In genomic region chr5:147234825-147235635, GRCh38 we compare ENCODE assay signal across 8 cellular contexts. TPM values are rescaled to one million over a fixed set of nuclear protein-coding genes. Genes with fewer than 3 reads are reported as not detected.
DNase-seq lines count a peak whose midpoint lies in the region; ATAC-seq, FAIRE-seq and TF ChIP-seq lines count a peak whose summit lies in the region.

STK32A (plus strand) TSS chr5:147235026; CDS start chr5:147239635, 4,609 bp downstream.

- no peaks in the 10 kb centered on the region for H3K79me2 ChIP-seq in astrocyte (ENCODE audit: insufficient read depth, low read length)

- no peaks in the 10 kb centered on the region for H3K36me3 ChIP-seq in astrocyte (ENCODE audit: insufficient read depth, low read length)
- H3K36me3 ChIP-seq in iPS DF 6.9 (ENCODE audit: control insufficient read depth, insufficient read depth, low read length) = no peaks in the 10 kb centered on the region

- H3K27me3 ChIP-seq in CD4-positive, alpha-beta T cell (ENCODE audit: control insufficient read depth, insufficient read depth, low read length) = peaks cover 37% of the 10 kb centered on the region
- H3K27me3 ChIP-seq in astrocyte (ENCODE audit: insufficient read depth, low read length) (peaks cover 18% of the 10 kb centered on the region), iPS DF 6.9 (ENCODE audit: control insufficient read depth, insufficient read depth, low read length) (peaks cover 3% of the 10 kb centered on the region; the same call in 1 of the 2 replicates)

- intact Hi-C loops in CD4-positive, alpha-beta T cell (cut with DNase I, micrococcal nuclease) = no loop called here

- no peaks in the 10 kb centered on the region for H4K20me1 ChIP-seq in astrocyte (ENCODE audit: insufficient read depth, low read length)

- no peak within 1 kb of the TSS for H3K27ac Mint-ChIP-seq in CD4-positive, alpha-beta T cell
- no peak within 1 kb of the TSS for H3K27ac Mint-ChIP-seq in astrocyte (ENCODE audit: unreplicated experiment)
- no peak within 1 kb of the TSS for H3K27ac Mint-ChIP-seq in activated CD8-positive, alpha-beta memory T cell treated with anti-CD3 and anti-CD28 coated beads, Interleukin-2, amount 10 ng/mL, durations not matched to agents 7 days and 5 days

- H3K9me3 ChIP-seq in CD4-positive, alpha-beta T cell (ENCODE audit: control insufficient read depth, low read length) = no peaks in the 10 kb centered on the region
- H3K9me3 ChIP-seq in astrocyte (ENCODE audit: insufficient read depth, low read depth, low read length) (no peaks in the 10 kb centered on the region), iPS DF 6.9 (ENCODE audit: control insufficient read depth, insufficient read depth, low read length) (no peaks in the 10 kb centered on the region)

- H3K4me1 Mint-ChIP-seq in CD4-positive, alpha-beta T cell (ENCODE audit: low read depth) = peaks cover 4% of the 10 kb centered on the region
- no peaks in the 10 kb centered on the region for H3K4me1 Mint-ChIP-seq in astrocyte (ENCODE audit: low read depth, unreplicated experiment)
- H3K4me1 Mint-ChIP-seq in activated CD8-positive, alpha-beta memory T cell treated with anti-CD3 and anti-CD28 coated beads, Interleukin-2, amount 10 ng/mL, durations not matched to agents 7 days and 5 days = peaks cover 1% of the 10 kb centered on the region

- H3K4me1 ChIP-seq in astrocyte (ENCODE audit: insufficient read depth, low read length) (peaks cover 4% of the 10 kb centered on the region), iPS DF 6.9 (ENCODE audit: control insufficient read depth, insufficient read depth, low read length) (peaks cover 2% of the 10 kb centered on the region; the same call in 1 of the 2 replicates)

- POLR2A ChIA-PET in CD4-positive, alpha-beta T cell (lab: Charles Lee) = no interaction called here

- peak within 1 kb of the TSS; percentile 21 for H3K4me3 Mint-ChIP-seq in CD4-positive, alpha-beta T cell
- peak within 1 kb of the TSS; percentile 83 for H3K4me3 Mint-ChIP-seq in astrocyte (ENCODE audit: unreplicated experiment)
- no peak within 1 kb of the TSS for H3K4me3 Mint-ChIP-seq in activated CD8-positive, alpha-beta memory T cell treated with anti-CD3 and anti-CD28 coated beads, Interleukin-2, amount 10 ng/mL, durations not matched to agents 7 days and 5 days

- H3K9me3 Mint-ChIP-seq in CD4-positive, alpha-beta T cell = peaks cover 3% of the 10 kb centered on the region
- peaks cover 2% of the 10 kb centered on the region for H3K9me3 Mint-ChIP-seq in astrocyte (ENCODE audit: unreplicated experiment)
- no peaks in the 10 kb centered on the region for H3K9me3 Mint-ChIP-seq in activated CD8-positive, alpha-beta memory T cell treated with anti-CD3 and anti-CD28 coated beads, Interleukin-2, amount 10 ng/mL, durations not matched to agents 7 days and 5 days (ENCODE audit: low read depth)

- peak within 1 kb of the TSS; percentile 85 for H3K4me2 ChIP-seq in astrocyte (ENCODE audit: low read length)

- H3K27me3 Mint-ChIP-seq in CD4-positive, alpha-beta T cell = peaks cover 72% of the 10 kb centered on the region
- peaks cover 42% of the 10 kb centered on the region for H3K27me3 Mint-ChIP-seq in astrocyte (ENCODE audit: low read depth, unreplicated experiment)
- peaks cover 27% of the 10 kb centered on the region for H3K27me3 Mint-ChIP-seq in activated CD8-positive, alpha-beta memory T cell treated with anti-CD3 and anti-CD28 coated beads, Interleukin-2, amount 10 ng/mL, durations not matched to agents 7 days and 5 days

- peak within 1 kb of the TSS; percentile 40 for H3K9ac ChIP-seq in astrocyte (ENCODE audit: low read length)

- H3K4me3 ChIP-seq in astrocyte (ENCODE audit: insufficient read depth, low read depth, low read length) = peak within 1 kb of the TSS; percentile 59
- peak within 1 kb of the TSS; percentile 40; the same call in 1 of the 2 replicates for H3K4me3 ChIP-seq in iPS DF 6.9 (ENCODE audit: low read length)

- no peak within 1 kb of the TSS for H3K27ac ChIP-seq in CD4-positive, alpha-beta T cell (ENCODE audit: low read depth, low read length)
- no peak within 1 kb of the TSS for H3K27ac ChIP-seq in astrocyte (ENCODE audit: low read depth, low read length)
- H3K27ac ChIP-seq in iPS DF 6.9 (ENCODE audit: low read length) = no peak within 1 kb of the TSS

- no peak for FAIRE-seq in astrocyte (lab: Jason Lieb, UNC)

- WGBS in iPS DF 6.9 (ENCODE audit: insufficient coverage, insufficient read length) = no CpG with 5 or more reads among the region's 28 CpGs

- no peaks in the 10 kb centered on the region for H3K36me3 Mint-ChIP-seq in CD4-positive, alpha-beta T cell (ENCODE audit: low read depth)
- H3K36me3 Mint-ChIP-seq in astrocyte (ENCODE audit: low read depth, unreplicated experiment) = no peaks in the 10 kb centered on the region
- no peaks in the 10 kb centered on the region for H3K36me3 Mint-ChIP-seq in activated CD8-positive, alpha-beta memory T cell treated with anti-CD3 and anti-CD28 coated beads, Interleukin-2, amount 10 ng/mL, durations not matched to agents 7 days and 5 days

- CTCF ChIA-PET in CD4-positive, alpha-beta T cell (lab: Charles Lee) = no interaction called here
- CTCF ChIA-PET in activated CD8-positive, alpha-beta memory T cell treated with anti-CD3 and anti-CD28 coated beads, Interleukin-2, amount 10 ng/mL, durations not matched to agents 7 days and 5 days (lab: Charles Lee) = no interaction called here

- H2AFZ ChIP-seq in astrocyte (ENCODE audit: low read depth, low read length) = peak within 1 kb of the TSS; percentile 85

- ATAC-seq in CD4-positive, alpha-beta T cell (ENCODE audit: poor library complexity) = no peak
- ATAC-seq in GM18517 (IDR thresholded peaks at IDR 0.05; ENCODE audit: unreplicated experiment) = no peak
- no peak for ATAC-seq in HG03196 (IDR thresholded peaks at IDR 0.05; ENCODE audit: unreplicated experiment)
- no peak for ATAC-seq in activated CD8-positive, alpha-beta memory T cell treated with anti-CD3 and anti-CD28 coated beads, Interleukin-2, amount 10 ng/mL, durations not matched to agents 7 days and 5 days

- no peak for TF ChIP-seq CTCF in CD4-positive, alpha-beta T cell (IDR thresholded peaks at IDR 0.05)
- TF ChIP-seq CTCF in astrocyte (IDR thresholded peaks at IDR 0.05; ENCODE audit: insufficient read depth, low read depth, low read length) = no peak

- DNase-seq in CD4-positive, alpha-beta T cell = no peak
- DNase-seq in NCI-H1436 treated with DMSO at 0.1 percent for 48 hours (lab: John Stamatoyannopoulos, UW) (peak; percentile 19), astrocyte (ENCODE audit: low read depth) (peak; percentile 20), iPS DF 6.9 (ENCODE audit: low read depth, low spot score) (peak; percentile 61), retina (peak; percentile 84)
- no peak for DNase-seq in activated CD8-positive, alpha-beta memory T cell treated with anti-CD3 and anti-CD28 coated beads, Interleukin-2, amount 10 ng/mL, durations not matched to agents 7 days and 5 days

RNA-seq across cellular contexts. Expression of gene STK32A, which starts in this region (rescaled TPM):
- not detected for total RNA-seq in CD4-positive, alpha-beta T cell
- 0.25 and 0.34 TPM in 2 replicates for total RNA-seq in astrocyte
- total RNA-seq in activated CD8-positive, alpha-beta memory T cell treated with anti-CD3 and anti-CD28 coated beads, Interleukin-2, amount 10 ng/mL, durations not matched to agents 7 days and 5 days = not detected

Comparison
In these comparisons a context has a peak if more than half of its experiments do, and no peak if none do; other contexts are left out.
1. Peak in DNase-seq, H3K4me3 ChIP-seq, H3K9ac ChIP-seq and H3K4me2 ChIP-seq in astrocyte; RNA of the gene not detected or under 1 TPM.
2. DNase-seq: peak in NCI-H1436 treated with DMSO at 0.1 percent for 48 hours (single experiment), iPS DF 6.9 (single experiment) and retina (single experiment); none in CD4-positive, alpha-beta T cell (0 of 10) and activated CD8-positive, alpha-beta memory T cell treated with anti-CD3 and anti-CD28 coated beads, Interleukin-2, amount 10 ng/mL, durations not matched to agents 7 days and 5 days (single experiment).